ENCODE assay signal across 8 cellular contexts in the genomic region with DNA sequence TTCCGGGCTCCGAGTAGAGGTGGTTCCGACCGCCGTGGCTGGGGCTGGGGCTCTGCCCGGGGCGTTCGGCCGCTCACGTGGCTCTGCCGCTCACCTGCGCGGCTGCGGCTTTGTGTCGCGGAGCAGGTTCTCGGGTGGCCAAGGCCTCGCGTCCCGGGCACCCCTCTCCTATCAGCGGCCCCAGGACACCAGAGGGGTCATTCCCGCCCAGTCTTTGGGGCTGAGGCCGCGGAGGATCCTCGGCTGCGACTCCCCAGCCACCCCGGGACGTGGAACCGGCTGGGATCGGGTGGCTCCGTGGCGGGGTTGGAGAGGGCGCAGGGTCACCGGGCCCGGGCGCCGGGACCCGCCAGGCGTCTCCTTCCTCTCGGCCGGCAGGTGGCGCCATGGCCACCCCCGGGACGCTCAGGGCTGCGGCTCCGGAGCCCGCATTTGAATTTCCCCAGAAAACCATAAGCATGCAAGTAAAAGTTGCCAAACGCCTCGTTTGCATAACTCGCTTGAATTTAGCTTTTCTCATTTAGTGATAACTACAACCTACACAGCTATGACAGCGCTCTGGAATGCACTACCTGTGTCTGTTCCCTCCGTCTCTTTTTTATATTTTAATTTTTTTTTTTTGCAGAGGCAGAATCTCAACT. TPM values are rescaled to one million over a fixed set of nuclear protein-coding genes. Genes with fewer than 3 reads are reported as not detected.
DNase-seq lines count a peak whose midpoint lies in the region; ATAC-seq and TF ChIP-seq lines count a peak whose summit lies in the region.

No MANE protein-coding gene starts in this region.

- 10% methylated on average over 5 of the region's 52 CpGs for WGBS in suprapubic skin

- no peaks in the 10 kb centered on the region for H4K20me1 ChIP-seq in osteoblast (ENCODE audit: insufficient read depth, low read length)

- TF ChIP-seq CTCF in osteoblast (IDR thresholded peaks at IDR 0.05; ENCODE audit: extremely low read depth, low read depth, low read length) (peak; percentile 70), suprapubic skin (IDR thresholded peaks at IDR 0.05) (peak; percentile 61 to 91)

- TF ChIP-seq POLR2A in suprapubic skin (IDR thresholded peaks at IDR 0.05), result no peak

- DNase-seq in RPMI7951 (ENCODE audit: low read depth) (peak; percentile 51), globus pallidus (ENCODE audit: low spot score) (peak; percentile 38), osteoblast (ENCODE audit: insufficient read length, low spot score, missing footprints) (peak; percentile 99), suprapubic skin (ENCODE audit: low spot score in 2 of 2) (peak in 1 of 2 donors; percentile 67)
- peak; percentile 71 for DNase-seq in activated naive CD4-positive, alpha-beta T cell treated with Interleukin-2 at 50 U/mL for 16 hours

- H3K4me1 ChIP-seq in ES-I3 (ENCODE audit: insufficient read depth, low read length) (peaks cover 12% of the 10 kb centered on the region; the same call in 1 of the 2 replicates), osteoblast (ENCODE audit: insufficient read depth, low read length) (peaks cover 4% of the 10 kb centered on the region), suprapubic skin (peaks cover 21% of the 10 kb centered on the region)

- H3K36me3 ChIP-seq in ES-I3 (ENCODE audit: insufficient read depth, low read length) (no peaks in the 10 kb centered on the region; the same call in 1 of the 2 replicates), osteoblast (ENCODE audit: insufficient read depth, low read length) (no peaks in the 10 kb centered on the region), suprapubic skin (no peaks in the 10 kb centered on the region)

- peak; percentile 75 for ATAC-seq in HG02970 (IDR thresholded peaks at IDR 0.05; ENCODE audit: low FRiP score, unreplicated experiment)
- no peak for ATAC-seq in HG03280 (IDR thresholded peaks at IDR 0.05; ENCODE audit: unreplicated experiment)

- H3K4me2 ChIP-seq in osteoblast (ENCODE audit: insufficient read depth, low read length), result peak overlapping the region; percentile 57

- peak overlapping the region; percentile 28 for H3K4me3 ChIP-seq in osteoblast (ENCODE audit: insufficient read depth, low read length)
- peak overlapping the region; percentile 48 for H3K4me3 ChIP-seq in suprapubic skin

- peaks cover 7% of the 10 kb centered on the region for H3K9me3 ChIP-seq in ES-I3 (ENCODE audit: control insufficient read depth, insufficient read depth, low read length)
- H3K9me3 ChIP-seq in osteoblast (ENCODE audit: low read depth, low read length), result no peaks in the 10 kb centered on the region
- no peaks in the 10 kb centered on the region for H3K9me3 ChIP-seq in suprapubic skin

- H3K27ac ChIP-seq in osteoblast (ENCODE audit: low read depth, low read length) (no peak overlapping the region), suprapubic skin (no peak overlapping the region)

- H3K27me3 ChIP-seq in osteoblast (ENCODE audit: insufficient read depth, low read length), result peaks cover 30% of the 10 kb centered on the region
- peaks cover 83% of the 10 kb centered on the region for H3K27me3 ChIP-seq in suprapubic skin

- no peak for TF ChIP-seq EP300 in suprapubic skin (IDR thresholded peaks at IDR 0.05)

- peak overlapping the region; percentile 90 for H3K9ac ChIP-seq in ES-I3 (ENCODE audit: low read depth, low read length)

- no peak overlapping the region for H2AFZ ChIP-seq in osteoblast (ENCODE audit: low read length)

- H3K79me2 ChIP-seq in osteoblast (ENCODE audit: insufficient read depth, low read length), result no peaks in the 10 kb centered on the region

RNA-seq across cellular contexts. Expression of a gene that starts 1.2 kb away (rescaled TPM):
- 0.29 and 0.60 TPM in 2 replicates for total RNA-seq in RPMI7951 (2014; rRNA removed; shearing (Covaris generic))
- total RNA-seq in osteoblast, result not detected in 2 replicates
- total RNA-seq in suprapubic skin, result 1 to 10 TPM in 1 of 4 donors, not detected in 3; 1.1 TPM

RNA-seq across cellular contexts. Expression of a gene that starts 42.2 kb away (rescaled TPM):
- total RNA-seq in RPMI7951 (2014; rRNA removed; shearing (Covaris generic)), result 58.2 and 62.0 TPM in 2 replicates
- total RNA-seq in osteoblast (32.7 and 35.8 TPM in 2 replicates), suprapubic skin (10 to 100 TPM in 3 of 4 donors, 1 to 10 TPM in 1; 6.8 to 15.3 (median 11.7) TPM)
